ENCODE assay signal across 8 cellular contexts in the genomic region with DNA sequence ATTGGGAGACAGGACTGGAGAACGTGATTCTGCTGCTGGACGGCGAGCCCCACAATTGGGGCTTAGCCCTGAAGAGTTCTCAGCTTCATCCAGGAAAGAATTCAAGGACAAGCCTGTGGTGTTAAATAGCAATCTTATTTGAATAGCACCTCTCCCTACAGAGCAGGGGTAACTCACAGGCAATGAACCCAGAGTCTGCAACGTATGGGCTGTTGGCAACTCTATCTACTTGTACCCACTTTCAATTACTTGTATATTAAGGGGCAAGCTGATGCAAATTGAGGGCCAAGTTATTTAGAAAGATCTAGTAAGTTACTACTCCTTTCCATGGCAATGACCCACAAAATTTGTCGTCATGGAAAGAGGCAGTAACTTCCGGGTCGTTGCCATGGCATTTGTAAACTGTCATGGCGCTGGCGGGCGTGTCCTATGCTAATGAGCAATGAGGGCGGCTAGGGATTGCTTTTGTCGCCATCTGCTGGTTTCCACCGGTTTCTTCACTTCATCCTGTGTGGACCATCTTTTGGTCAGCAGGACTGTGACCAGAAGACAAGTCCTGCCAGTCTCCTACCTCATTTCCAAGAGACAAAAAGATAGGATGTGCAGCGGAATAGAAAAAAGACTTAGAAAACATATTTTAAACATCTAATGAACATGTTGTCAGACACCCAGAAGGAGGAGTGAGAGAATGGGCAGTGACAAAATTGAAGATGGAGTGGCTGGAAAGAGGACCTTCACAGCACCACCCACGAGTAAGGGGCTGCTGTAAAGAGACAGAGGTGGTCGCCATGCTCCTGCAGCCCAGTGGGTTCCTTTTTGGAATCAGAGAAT. TPM values are rescaled to one million over a fixed set of nuclear protein-coding genes. Genes with fewer than 3 reads are reported as not detected.
DNase-seq lines count a peak whose midpoint lies in the region; ATAC-seq and TF ChIP-seq lines count a peak whose summit lies in the region.

No MANE protein-coding gene starts in this region.

- in situ Hi-C loops in ACHN (cut with HindIII; ENCODE audit: low pct_ligation_motif_present, low pct_unique_long_range_greater_than_20kb, low sequenced_read_pairs): no loop called here

- intact Hi-C loops in breast epithelium (cut with DNase I; ENCODE audit: low total_unique reads): no loop called here

- peak; percentile 82 for ATAC-seq in GM18907 (IDR thresholded peaks at IDR 0.05; ENCODE audit: unreplicated experiment)
- peak; percentile 92 for ATAC-seq in HG03159 (IDR thresholded peaks at IDR 0.05; ENCODE audit: unreplicated experiment)

- H3K27me3 ChIP-seq in WERI-Rb-1 (ENCODE audit: insufficient read depth, low read depth, severe bottlenecking) (no peaks in the 10 kb centered on the region), breast epithelium (no peaks in the 10 kb centered on the region)

- DNase-seq in ACHN: peak; percentile 87
- DNase-seq in NCI-H2227 (lab: John Stamatoyannopoulos, UW; ENCODE audit: unreplicated experiment): peak; percentile 92
- peak; percentile 92 for DNase-seq in WERI-Rb-1
- DNase-seq in breast epithelium (ENCODE audit: low spot score in 2 of 2): peak; percentile 90 to 94
- DNase-seq in inferior parietal cortex (ENCODE audit: extremely low spot score): peak; percentile 99
- peak; percentile 89 to 91 for DNase-seq in stimulated activated CD4-positive, alpha-beta T cell treated with anti-CD3 and anti-CD28 coated beads, Interleukin-12 subunit alpha, Interleukin-12 subunit beta, amount 100 ng/mL, for 24 hours (ENCODE audit: low read depth in 2 of 2)

- no peaks in the 10 kb centered on the region for H3K9me3 ChIP-seq in WERI-Rb-1 (ENCODE audit: severe bottlenecking)
- no peaks in the 10 kb centered on the region for H3K9me3 ChIP-seq in breast epithelium

- no peak overlapping the region for H3K27ac ChIP-seq in WERI-Rb-1
- H3K27ac ChIP-seq in breast epithelium: peak overlapping the region; percentile 70 to 72

- no peaks in the 10 kb centered on the region for H3K4me1 ChIP-seq in breast epithelium

- H3K4me3 ChIP-seq in WERI-Rb-1 (ENCODE audit: low read depth, low read length) (no peak overlapping the region), breast epithelium (peak overlapping the region in 1 of 3 donors; percentile 40)

- TF ChIP-seq CTCF in WERI-Rb-1 (IDR thresholded peaks at IDR 0.05; ENCODE audit: low read depth, low read length): peak; percentile 85
- TF ChIP-seq CTCF in breast epithelium (IDR thresholded peaks at IDR 0.05): peak; percentile 85 to 93 (median 91)

- H3K36me3 ChIP-seq in WERI-Rb-1: no peaks in the 10 kb centered on the region
- no peaks in the 10 kb centered on the region for H3K36me3 ChIP-seq in breast epithelium

- TF ChIP-seq POLR2A in breast epithelium (IDR thresholded peaks at IDR 0.05): no peak

RNA-seq across cellular contexts. Expression of a gene that starts 45.8 kb away (rescaled TPM):
- 10 to 100 TPM; 56.9 to 96.2 (median 83.2) TPM for total RNA-seq in breast epithelium

RNA-seq across cellular contexts. Expression of a gene that starts 49.2 kb away (rescaled TPM):
- total RNA-seq in breast epithelium: 10 to 100 TPM in 2 of 3 donors, 1 to 10 TPM in 1; 9.1 to 23.6 (median 21.8) TPM

RNA-seq across cellular contexts. Expression of a gene that starts 49.2 kb away (rescaled TPM):
- 10 to 100 TPM; 18.7 to 21.5 (median 21.0) TPM for total RNA-seq in breast epithelium
